ENCODE assay signal across 8 cellular contexts in the genomic region with DNA sequence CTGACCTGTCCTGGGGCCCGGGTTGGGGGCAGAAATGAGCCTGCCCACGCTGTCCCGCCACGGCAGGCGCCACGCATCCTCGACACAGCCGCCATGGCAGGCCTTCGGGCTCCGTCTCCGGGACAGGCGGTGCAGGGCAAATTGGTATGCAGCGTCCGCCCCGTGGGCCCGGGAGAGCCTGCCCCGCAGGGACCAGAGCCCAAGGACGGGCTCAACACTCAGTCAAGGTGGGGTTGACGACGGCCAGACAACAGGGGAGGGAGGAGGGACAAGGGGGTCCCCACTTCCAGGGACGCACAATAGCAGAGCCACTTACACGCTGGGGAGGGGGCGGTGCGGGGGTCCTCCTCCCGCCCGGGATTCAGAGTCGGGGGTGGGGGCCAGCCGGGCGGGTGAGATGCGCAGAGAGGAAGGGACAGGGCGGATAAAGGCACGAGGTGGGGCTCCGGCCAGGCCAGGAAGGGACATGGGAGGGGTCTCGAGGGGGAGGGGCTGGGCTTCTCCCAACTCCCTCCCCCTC. TPM values are rescaled to one million over a fixed set of nuclear protein-coding genes. Genes with fewer than 3 reads are reported as not detected.
DNase-seq lines count a peak whose midpoint lies in the region; ATAC-seq, FAIRE-seq and TF ChIP-seq lines count a peak whose summit lies in the region.
"Had no signal": no experiment of that assay in that cellular context is flagged by ENCODE, and none has a peak within 500 bp of the region (broad histone marks: within the 10 kb centered on the region; RNA-seq: fewer than 3 reads in every experiment).

No MANE protein-coding gene starts in this region.

- no peak overlapping the region for H2AFZ ChIP-seq in K562 (ENCODE audit: low read depth, low read length)

- peaks cover 3% of the 10 kb centered on the region; the same call in 2 of the 3 replicates for H3K79me2 ChIP-seq in K562 (ENCODE audit: control insufficient read depth, insufficient read depth, low read length)

- TF ChIP-seq CTCF in K562 (IDR thresholded peaks at IDR 0.05 in 2 of 3, conservative IDR thresholded peaks at IDR 0.05 in 1 of 3; ENCODE audit: insufficient read depth in 2 of 3, low read depth in 1 of 3, low read length in 3 of 3) (no peak), lower lobe of right lung (IDR thresholded peaks at IDR 0.05) (no peak), testis (IDR thresholded peaks at IDR 0.05) (no peak)

- no peak overlapping the region; the same call in 1 of the 2 replicates for H3K4me2 ChIP-seq in K562 (ENCODE audit: insufficient read depth, low read length)

- DNase-seq in K562 (ENCODE audit: extremely low read depth in 1 of 4, low spot score in 3 of 4) (no peak), lower lobe of right lung (peak; percentile 45), testis (no peak), NCI-H2107 treated with DMSO at 0.1 percent for 48 hours (lab: John Stamatoyannopoulos, UW; ENCODE audit: unreplicated experiment) (no peak)

- H3K27ac ChIP-seq in HUES48 (ENCODE audit: low read depth, low read length) (no peak overlapping the region), K562 (ENCODE audit: extremely low read depth, low read depth, low read length) (peak overlapping the region; percentile 48; the same call in 1 of the 3 replicates), lower lobe of right lung (no peak overlapping the region), testis (peak overlapping the region in 1 of 2 donors; percentile 11)

- H3K4me1 ChIP-seq in HUES48 (ENCODE audit: control insufficient read depth, insufficient read depth, low read length) (peaks cover 5% of the 10 kb centered on the region; the same call in 1 of the 2 replicates), K562 (replicated peaks in 1 of 2; ENCODE audit: control insufficient read depth in 2 of 2, insufficient read depth in 2 of 2, low read length in 2 of 2) (peaks cover 13 to 85% of the 10 kb centered on the region in 2 experiments), lower lobe of right lung (peaks cover 43% of the 10 kb centered on the region), testis (peaks cover 61% of the 10 kb centered on the region)

- no peak for TF ChIP-seq RAD21 in K562 (CRISPR knock-in tag; conservative IDR thresholded peaks at IDR 0.05 in 1 of 2, IDR thresholded peaks at IDR 0.05 in 1 of 2)

- intact Hi-C loops in K562 (cut with micrococcal nuclease) (loop anchor here (1.0 to 5.0 kb wide), 2 partner anchors 52 to 71 kb away; a partner anchor contains a TSS), lower lobe of right lung (cut with DNase I) (no loop called here), testis (cut with DNase I; ENCODE audit: low total_unique reads) (no loop called here)

- H3K27me3 ChIP-seq in HUES48 (ENCODE audit: control insufficient read depth, insufficient read depth, low read length) (no peaks in the 10 kb centered on the region), K562 (ENCODE audit: control insufficient read depth in 2 of 2, insufficient read depth in 2 of 2, low read length in 2 of 2) (no peaks in the 10 kb centered on the region), lower lobe of right lung (ENCODE audit: low read depth) (no peaks in the 10 kb centered on the region), testis (no peaks in the 10 kb centered on the region)

- in situ Hi-C loops in K562 (cut with MboI): loop anchor here (5.0 kb wide), 1 partner anchor 72 kb away; no protein-coding TSS in a partner anchor

- peaks cover 31% of the 10 kb centered on the region; the same call in 1 of the 2 replicates for H4K20me1 ChIP-seq in K562 (replicated peaks; ENCODE audit: control insufficient read depth, insufficient read depth, low read length)

- H3K9me1 ChIP-seq in K562 (ENCODE audit: control insufficient read depth, insufficient read depth, low read length): no peaks in the 10 kb centered on the region

- H3K36me3 ChIP-seq in HUES48 (ENCODE audit: control insufficient read depth, insufficient read depth, low read length) (peaks cover 13% of the 10 kb centered on the region; the same call in 1 of the 2 replicates), K562 (ENCODE audit: control insufficient read depth, insufficient read depth, low read length) (peaks cover 35% of the 10 kb centered on the region; the same call in 1 of the 3 replicates), lower lobe of right lung (peaks cover 15% of the 10 kb centered on the region), testis (ENCODE audit: low read depth, missing control alignments) (no peaks in the 10 kb centered on the region)

- BruUV-seq in K562 (replicated peaks; lab: Mats Ljungman, UMichigan): no TSS peak

- CTCF ChIA-PET in K562 (lab: Yijun Ruan, JAX; ENCODE audit: low intra/inter-chr PET ratio): interaction anchor here (0.6 to 1.4 kb wide), 3 partner anchors 59 to 697 kb away, joined by 3 to 5 read pairs (median 3); no protein-coding TSS in a partner anchor

- no peak for TF ChIP-seq EP300 in K562 (IDR thresholded peaks at IDR 0.05; ENCODE audit: low read length)

- ATAC-seq in K562: no peak
- no peak for ATAC-seq in lower lobe of right lung
- no peak for ATAC-seq in GM18511 (IDR thresholded peaks at IDR 0.05; ENCODE audit: unreplicated experiment)
- no peak for ATAC-seq in GM21576 (IDR thresholded peaks at IDR 0.05; ENCODE audit: unreplicated experiment)

- TF ChIP-seq POLR2A in K562 (conservative IDR thresholded peaks at IDR 0.05) (no peak), testis (IDR thresholded peaks at IDR 0.05) (no peak)

- WGBS in K562 (ENCODE audit: insufficient coverage, low coverage, missing lambda C conversion rate): 76% methylated on average over 12 of the region's 34 CpGs
- WGBS in testis, 2 donors: 36 to 58% methylated on average over 12 to 29 of the region's 34 CpGs

- no peaks in the 10 kb centered on the region for H3K9me3 ChIP-seq in HUES48 (ENCODE audit: control insufficient read depth, insufficient read depth, low read length)
- H3K9me3 ChIP-seq in K562 (replicated peaks; ENCODE audit: control insufficient read depth, insufficient read depth, low read depth, low read length): no peaks in the 10 kb centered on the region
- H3K9me3 ChIP-seq in lower lobe of right lung: no peaks in the 10 kb centered on the region
- H3K9me3 ChIP-seq in testis: no peaks in the 10 kb centered on the region

- peak overlapping the region; percentile 58; the same call in 1 of the 2 replicates for H3K4me3 ChIP-seq in HUES48 (ENCODE audit: low read depth, low read length)
- H3K4me3 ChIP-seq in K562: peak overlapping the region; percentile 48
- H3K4me3 ChIP-seq in lower lobe of right lung: peak overlapping the region; percentile 51
- peak overlapping the region; percentile 44 to 52 for H3K4me3 ChIP-seq in testis

- H3K9ac ChIP-seq in HUES48 (ENCODE audit: low read depth, low read length): no peak overlapping the region
- H3K9ac ChIP-seq in K562 (ENCODE audit: insufficient read depth in 1 of 2, low read depth in 2 of 2, low read length in 2 of 2): peak overlapping the region in 1 of 2 experiments; percentile 87; a peak in 2 of 4 replicates

- POLR2A ChIA-PET in K562 (lab: Yijun Ruan, JAX): no interaction called here

- no peak for FAIRE-seq in K562 (lab: Jason Lieb, UNC)

RNA-seq across cellular contexts. Expression of a gene that starts 1.2 kb away (rescaled TPM):
- 0.67 and 3.5 TPM in 2 replicates for total RNA-seq in K562 (2011; cell fraction: chromatin; rRNA removed; ENCODE audit: low replicate concordance)
- 6.2 and 8.0 TPM in 2 replicates for total RNA-seq in K562 (2011; cell fraction: nucleolus; rRNA removed)
- 2.6 and 3.4 TPM in 2 replicates for total RNA-seq in K562 (2011; cell fraction: nucleoplasm; rRNA removed)
- total RNA-seq in K562 (2014; rRNA removed): 7.4 and 10.9 TPM in 2 replicates
- total RNA-seq in K562 (2014; rRNA removed; fragmentation: Illumina TruSeq; extraction: Trizol): 0.15 and 0.19 TPM in 2 replicates
- 1.8 and 2.3 TPM in 2 replicates for total RNA-seq in K562 (2015; rRNA removed; fragmentation: Illumina TruSeq; extraction: Trizol)
- total RNA-seq in K562 (2021): 37.4 and 38.9 TPM in 2 replicates
- 1.3 and 1.4 TPM in 2 replicates for polyA plus RNA-seq in K562 (2011; rRNA removed)
- polyA plus RNA-seq in K562 (2011; cell fraction: cytosol; rRNA removed): 6.3 and 53.8 TPM in 2 replicates
- polyA plus RNA-seq in K562 (2011; cell fraction: nucleus; rRNA removed): 3.6 and 12.2 TPM in 2 replicates
- polyA plus RNA-seq in K562 (2012): 4.8 and 15.6 TPM in 2 replicates
- 1.5 and 4.9 TPM in 2 replicates for polyA plus RNA-seq in K562 (2014; fragmentation: Illumina TruSeq; extraction: Trizol)
- not detected for polyA plus RNA-seq in K562 (2014; fragmentation: Nextera tagmentation; extraction: Ambion mirVana)
- polyA plus RNA-seq in K562 (2014; rRNA removed): 9.2 and 14.5 TPM in 2 replicates
- polyA minus RNA-seq in K562 (2011; rRNA and poly(A)+ RNA removed): 0.14 TPM in 1 of 2 replicates, not detected in the other
- polyA minus RNA-seq in K562 (2011; cell fraction: cytosol; rRNA and poly(A)+ RNA removed): 15.8 and 19.9 TPM in 2 replicates
- 2.3 and 2.7 TPM in 2 replicates for polyA minus RNA-seq in K562 (2011; cell fraction: nucleus; rRNA and poly(A)+ RNA removed)
- 5.8 TPM for total RNA-seq in lower lobe of right lung
- 10 to 100 TPM; 40.1 to 67.2 TPM for total RNA-seq in testis
- 19.4 TPM for polyA plus RNA-seq in testis (ENCODE audit: insufficient read depth, low read depth, low replicate concordance)

RNA-seq across cellular contexts. Expression of a gene that starts 4.6 kb away (rescaled TPM):
- total RNA-seq in K562 (2011; cell fraction: chromatin; rRNA removed; ENCODE audit: low replicate concordance): 4.4 and 13.6 TPM in 2 replicates
- 10.9 and 14.3 TPM in 2 replicates for total RNA-seq in K562 (2011; cell fraction: nucleolus; rRNA removed)
- 9.5 and 10.0 TPM in 2 replicates for total RNA-seq in K562 (2011; cell fraction: nucleoplasm; rRNA removed)
- 30.3 and 42.7 TPM in 2 replicates for total RNA-seq in K562 (2014; rRNA removed)
- 4.1 and 4.2 TPM in 2 replicates for total RNA-seq in K562 (2014; rRNA removed; fragmentation: Illumina TruSeq; extraction: Trizol)
- total RNA-seq in K562 (2015; rRNA removed; fragmentation: Illumina TruSeq; extraction: Trizol): 15.3 and 15.9 TPM in 2 replicates
- total RNA-seq in K562 (2021): 37.1 and 45.1 TPM in 2 replicates
- 10.9 and 20.1 TPM in 2 replicates for polyA plus RNA-seq in K562 (2011; rRNA removed)
- polyA plus RNA-seq in K562 (2011; cell fraction: cytosol; rRNA removed): 18.7 and 40.5 TPM in 2 replicates
- polyA plus RNA-seq in K562 (2011; cell fraction: nucleus; rRNA removed): 18.7 and 32.8 TPM in 2 replicates
- 30.8 and 37.6 TPM in 2 replicates for polyA plus RNA-seq in K562 (2012)
- 18.2 and 39.9 TPM in 2 replicates for polyA plus RNA-seq in K562 (2014; fragmentation: Illumina TruSeq; extraction: Trizol)
- 1 to 10 TPM in 1 of 2 experiments, under 1 TPM in 1; 0.59 to 1.4 TPM for polyA plus RNA-seq in K562 (2014; fragmentation: Nextera tagmentation; extraction: Ambion mirVana)
- polyA plus RNA-seq in K562 (2014; rRNA removed): 32.0 and 34.4 TPM in 2 replicates
- 4.3 and 4.8 TPM in 2 replicates for polyA minus RNA-seq in K562 (2011; rRNA and poly(A)+ RNA removed)
- 14.0 and 17.1 TPM in 2 replicates for polyA minus RNA-seq in K562 (2011; cell fraction: cytosol; rRNA and poly(A)+ RNA removed)
- 9.7 and 13.1 TPM in 2 replicates for polyA minus RNA-seq in K562 (2011; cell fraction: nucleus; rRNA and poly(A)+ RNA removed)
- total RNA-seq in lower lobe of right lung: 17.6 TPM
- 10 to 100 TPM; 72.5 to 88.6 TPM for total RNA-seq in testis
- 51.9 TPM for polyA plus RNA-seq in testis (ENCODE audit: insufficient read depth, low read depth, low replicate concordance)

RNA-seq across cellular contexts. Expression of a gene that starts 10.1 kb away (rescaled TPM):
- total RNA-seq in K562 (2011; cell fraction: chromatin; rRNA removed; ENCODE audit: low replicate concordance): 0.69 TPM in 1 of 2 replicates, not detected in the other
- total RNA-seq in K562 (2011; cell fraction: nucleolus; rRNA removed): 0.33 TPM in 1 of 2 replicates, not detected in the other
- total RNA-seq in K562 (2011; cell fraction: nucleoplasm; rRNA removed): not detected in 2 replicates
- total RNA-seq in K562 (2014; rRNA removed) (not detected in 2 replicates), K562 (2014; rRNA removed; fragmentation: Illumina TruSeq; extraction: Trizol) (not detected in 2 replicates), K562 (2015; rRNA removed; fragmentation: Illumina TruSeq; extraction: Trizol) (not detected in 2 replicates), K562 (2021) (0.18 TPM in 1 of 2 replicates, not detected in the other), lower lobe of right lung (2.1 TPM), testis (1 to 10 TPM in 1 of 2 donors, not detected in 1; 2.2 TPM)
- polyA plus RNA-seq in K562 (2011; rRNA removed) (0.08 TPM in 1 of 2 replicates, not detected in the other), K562 (2014; fragmentation: Illumina TruSeq; extraction: Trizol) (not detected in 2 replicates), K562 (2014; fragmentation: Nextera tagmentation; extraction: Ambion mirVana) (not detected), K562 (2014; rRNA removed) (not detected in 2 replicates), testis (ENCODE audit: insufficient read depth, low read depth, low replicate concordance) (1.2 TPM)
- polyA plus RNA-seq in K562 (2011; cell fraction: cytosol; rRNA removed): 0.09 TPM in 2 replicates
- 0.15 and 0.58 TPM in 2 replicates for polyA plus RNA-seq in K562 (2011; cell fraction: nucleus; rRNA removed)
- 0.26 and 0.28 TPM in 2 replicates for polyA plus RNA-seq in K562 (2012)
- polyA minus RNA-seq in K562 (2011; rRNA and poly(A)+ RNA removed): not detected in 2 replicates
- polyA minus RNA-seq in K562 (2011; cell fraction: cytosol; rRNA and poly(A)+ RNA removed): not detected in 2 replicates
- not detected in 2 replicates for polyA minus RNA-seq in K562 (2011; cell fraction: nucleus; rRNA and poly(A)+ RNA removed)
- total RNA-seq: cerebellum had no signal

RNA-seq across cellular contexts. Expression of a gene that starts 18.8 kb away (rescaled TPM):
- total RNA-seq in K562 (2011; cell fraction: chromatin; rRNA removed; ENCODE audit: low replicate concordance): 230 and 405 TPM in 2 replicates
- total RNA-seq in K562 (2011; cell fraction: nucleolus; rRNA removed): 274 and 281 TPM in 2 replicates
- 181 and 216 TPM in 2 replicates for total RNA-seq in K562 (2011; cell fraction: nucleoplasm; rRNA removed)
- total RNA-seq in K562 (2014; rRNA removed) (211 and 231 TPM in 2 replicates), K562 (2014; rRNA removed; fragmentation: Illumina TruSeq; extraction: Trizol) (64.1 and 73.9 TPM in 2 replicates), K562 (2015; rRNA removed; fragmentation: Illumina TruSeq; extraction: Trizol) (104 and 115 TPM in 2 replicates), K562 (2021) (182 and 186 TPM in 2 replicates), lower lobe of right lung (45.2 TPM), testis (10 to 100 TPM; 68.0 to 71.2 TPM)
- polyA plus RNA-seq in K562 (2011; rRNA removed) (60.1 and 74.4 TPM in 2 replicates), K562 (2014; fragmentation: Illumina TruSeq; extraction: Trizol) (89.3 and 92.8 TPM in 2 replicates), K562 (2014; fragmentation: Nextera tagmentation; extraction: Ambion mirVana) (10 to 100 TPM; 10.3 to 19.6 TPM), K562 (2014; rRNA removed) (205 and 224 TPM in 2 replicates), testis (ENCODE audit: insufficient read depth, low read depth, low replicate concordance) (33.8 TPM)
- 89.7 and 229 TPM in 2 replicates for polyA plus RNA-seq in K562 (2011; cell fraction: cytosol; rRNA removed)
- 223 and 257 TPM in 2 replicates for polyA plus RNA-seq in K562 (2011; cell fraction: nucleus; rRNA removed)
- 101 and 142 TPM in 2 replicates for polyA plus RNA-seq in K562 (2012)
- 40.4 and 48.9 TPM in 2 replicates for polyA minus RNA-seq in K562 (2011; rRNA and poly(A)+ RNA removed)
- polyA minus RNA-seq in K562 (2011; cell fraction: cytosol; rRNA and poly(A)+ RNA removed): 59.1 and 73.7 TPM in 2 replicates
- polyA minus RNA-seq in K562 (2011; cell fraction: nucleus; rRNA and poly(A)+ RNA removed): 44.6 and 66.1 TPM in 2 replicates

RNA-seq across cellular contexts. Expression of a gene that starts 21.0 kb away (rescaled TPM):
- 34.2 and 92.8 TPM in 2 replicates for total RNA-seq in K562 (2011; cell fraction: chromatin; rRNA removed; ENCODE audit: low replicate concordance)
- total RNA-seq in K562 (2011; cell fraction: nucleolus; rRNA removed): 57.2 and 57.4 TPM in 2 replicates
- total RNA-seq in K562 (2011; cell fraction: nucleoplasm; rRNA removed): 41.1 and 52.7 TPM in 2 replicates
- 19.4 and 23.9 TPM in 2 replicates for total RNA-seq in K562 (2014; rRNA removed)
- 3.1 and 4.1 TPM in 2 replicates for total RNA-seq in K562 (2014; rRNA removed; fragmentation: Illumina TruSeq; extraction: Trizol)
- 11.3 and 12.3 TPM in 2 replicates for total RNA-seq in K562 (2015; rRNA removed; fragmentation: Illumina TruSeq; extraction: Trizol)
- 43.8 and 45.8 TPM in 2 replicates for total RNA-seq in K562 (2021)
- polyA plus RNA-seq in K562 (2011; rRNA removed): 14.9 and 15.7 TPM in 2 replicates
- 16.0 and 27.0 TPM in 2 replicates for polyA plus RNA-seq in K562 (2011; cell fraction: cytosol; rRNA removed)
- 39.0 and 61.8 TPM in 2 replicates for polyA plus RNA-seq in K562 (2011; cell fraction: nucleus; rRNA removed)
- 29.3 and 31.2 TPM in 2 replicates for polyA plus RNA-seq in K562 (2012)
- polyA plus RNA-seq in K562 (2014; fragmentation: Illumina TruSeq; extraction: Trizol): 14.1 and 27.3 TPM in 2 replicates
- under 1 TPM; 0.51 to 0.99 TPM for polyA plus RNA-seq in K562 (2014; fragmentation: Nextera tagmentation; extraction: Ambion mirVana)
- 37.6 and 40.1 TPM in 2 replicates for polyA plus RNA-seq in K562 (2014; rRNA removed)
- 4.7 and 7.6 TPM in 2 replicates for polyA minus RNA-seq in K562 (2011; rRNA and poly(A)+ RNA removed)
- polyA minus RNA-seq in K562 (2011; cell fraction: cytosol; rRNA and poly(A)+ RNA removed): 17.0 and 17.8 TPM in 2 replicates
- 14.3 and 15.6 TPM in 2 replicates for polyA minus RNA-seq in K562 (2011; cell fraction: nucleus; rRNA and poly(A)+ RNA removed)
- total RNA-seq in lower lobe of right lung: 38.6 TPM
- 10 to 100 TPM; 30.6 to 44.0 TPM for total RNA-seq in testis
- 34.8 TPM for polyA plus RNA-seq in testis (ENCODE audit: insufficient read depth, low read depth, low replicate concordance)
